Comparison of ENCODE assay signal across 28 cellular contexts in the genomic region with DNA sequence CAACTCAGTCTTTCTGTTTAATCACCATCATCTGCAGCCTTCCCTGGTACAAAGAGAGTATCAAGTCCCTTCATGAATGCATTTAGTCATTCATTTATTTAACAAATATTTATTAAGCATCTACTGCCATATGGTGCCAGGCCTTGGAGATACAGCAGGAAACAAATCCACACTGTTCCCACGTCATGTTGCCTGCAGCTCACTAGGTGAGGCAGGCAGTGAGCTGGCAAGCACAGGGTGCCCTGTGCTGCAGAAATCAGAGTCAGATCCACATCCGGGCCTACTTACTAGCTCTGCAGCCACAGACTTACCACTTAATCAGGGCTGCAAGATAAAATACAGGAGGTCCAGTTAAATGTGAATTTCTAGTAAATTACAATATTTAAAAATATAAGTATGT. TPM values are rescaled to one million over a fixed set of nuclear protein-coding genes. Genes with fewer than 3 reads are reported as not detected.
DNase-seq lines count a peak whose midpoint lies in the region; ATAC-seq lines count a peak whose summit lies in the region.
"Had no signal": no experiment of that assay in that cellular context is flagged by ENCODE, and none has a peak within 500 bp of the region (broad histone marks: within the 10 kb centered on the region; RNA-seq: fewer than 3 reads in every experiment).

No MANE protein-coding gene starts in this region.

- no peaks in the 10 kb centered on the region for H3K9me3 ChIP-seq in SJCRH30 (replicated peaks)
- H3K9me3 ChIP-seq: A549, lower lobe of right lung, psoas muscle had no signal

- DNase-seq in Right ventricle myocardium superior (no peak), Right ventricle myocardium inferior (ENCODE audit: missing footprints) (no peak), cerebellum (ENCODE audit: low spot score) (peak; percentile 67), inferior parietal cortex (ENCODE audit: extremely low spot score) (peak; percentile 17), superior temporal gyrus (ENCODE audit: extremely low spot score) (peak; percentile 30), T1000 (lab: John Stamatoyannopoulos, UW) (no peak), DMS79 (lab: John Stamatoyannopoulos, UW) (no peak), SJCRH30 (no peak)
- DNase-seq: activated CD4-positive, alpha-beta T cell treated with anti-CD3 and anti-CD28 coated beads, Interleukin-2, amount 50 U/mL, for 48 hours; activated CD4-positive, CD25-positive, alpha-beta regulatory T cell; activated CD8-positive, alpha-beta memory T cell treated with anti-CD3 and anti-CD28 coated beads, Interleukin-2, amount 50 U/mL, for 4 hours; activated naive CD4-positive, alpha-beta T cell treated with anti-CD3 and anti-CD28 coated beads, Interleukin-2, amount 50 U/mL, for 16 hours; DMS79 treated with DMSO at 0.1 percent for 48 hours; lower lobe of right lung; NCI-H1436 treated with DMSO at 0.1 percent for 48 hours; psoas muscle; SHP77; stimulated activated CD4-positive, alpha-beta T cell treated with anti-CD3 and anti-CD28 coated beads, Interleukin-2, amount 100 ng/mL, for 24 hours had no signal

- no peaks in the 10 kb centered on the region for H3K4me1 ChIP-seq in SJCRH30
- H3K4me1 ChIP-seq: A549, lower lobe of right lung, psoas muscle had no signal

- ATAC-seq in Right ventricle myocardium superior (ENCODE audit: poor library complexity): peak; percentile 58
- no peak for ATAC-seq in Right ventricle myocardium inferior
- ATAC-seq: A549, lower lobe of right lung, psoas muscle had no signal

- intact Hi-C loops in Right ventricle myocardium superior (cut with DNase I): no loop called here
- intact Hi-C loops in Right ventricle myocardium inferior (cut with DNase I): no loop called here

- no peak overlapping the region for H3K4me3 ChIP-seq in SJCRH30
- H3K4me3 ChIP-seq: A549, cardiac muscle cell, hepatocyte, lower lobe of right lung, neural progenitor cell, psoas muscle, skin epidermis had no signal

- no peaks in the 10 kb centered on the region for H3K36me3 ChIP-seq in SJCRH30
- H3K36me3 ChIP-seq: cardiac muscle cell, lower lobe of right lung, neural progenitor cell had no signal

- H3K27me3 ChIP-seq in SJCRH30: peaks cover 25% of the 10 kb centered on the region
- H3K27me3 ChIP-seq: cardiac muscle cell, hepatocyte, neural progenitor cell had no signal

- no peak overlapping the region for H3K27ac ChIP-seq in SJCRH30
- H3K27ac ChIP-seq: A549, cardiac muscle cell, hepatocyte, KMS-11, lower lobe of right lung, neural progenitor cell, psoas muscle had no signal

RNA-seq across cellular contexts. Expression of a gene that starts 38.5 kb away (rescaled TPM):
- total RNA-seq in Right ventricle myocardium superior: 0.35 TPM
- 0.51 TPM for total RNA-seq in Right ventricle myocardium inferior
- total RNA-seq in cerebellum: 0.18 TPM
- not detected in 2 replicates for total RNA-seq in SJCRH30 (2014; rRNA removed; shearing (Covaris generic))
- total RNA-seq: B cell, cardiac muscle cell, dermis microvascular lymphatic vessel endothelial cell, H4, hepatocyte, lower lobe of right lung, OCI-LY7, psoas muscle had no signal

Comparison
In these comparisons a context has a peak if more than half of its experiments do, and no peak if none do; other contexts are left out.
1. DNase-seq: peak in cerebellum (single experiment), inferior parietal cortex (single experiment) and superior temporal gyrus (single experiment); none in Right ventricle myocardium superior (single experiment), Right ventricle myocardium inferior (single experiment), T1000 (single experiment), DMS79 (single experiment) and SJCRH30 (0 of 2).